Comparison of ENCODE assay signal across 1 cellular context in genomic region chr5:18252559-18252958, GRCh38.
TF ChIP-seq lines count a peak whose summit lies in the region.

No MANE protein-coding gene starts in this region.

TF ChIP-seq in K562, 482 proteins besides CTCF, POLR2A, EP300 and RAD21 (continued from another document):
- TF ChIP-seq, protein P1, sequence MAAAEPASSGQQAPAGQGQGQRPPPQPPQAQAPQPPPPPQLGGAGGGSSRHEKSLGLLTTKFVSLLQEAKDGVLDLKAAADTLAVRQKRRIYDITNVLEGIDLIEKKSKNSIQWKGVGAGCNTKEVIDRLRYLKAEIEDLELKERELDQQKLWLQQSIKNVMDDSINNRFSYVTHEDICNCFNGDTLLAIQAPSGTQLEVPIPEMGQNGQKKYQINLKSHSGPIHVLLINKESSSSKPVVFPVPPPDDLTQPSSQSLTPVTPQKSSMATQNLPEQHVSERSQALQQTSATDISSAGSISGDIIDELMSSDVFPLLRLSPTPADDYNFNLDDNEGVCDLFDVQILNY (CRISPR knock-in tag; IDR thresholded peaks at IDR 0.05) = no peak
- no peak for TF ChIP-seq SOX6 (IDR thresholded peaks at IDR 0.05)
- no peak for TF ChIP-seq KAT8 (IDR thresholded peaks at IDR 0.05; ENCODE audit: low read depth)
- TF ChIP-seq KLF10 (CRISPR knock-in tag; IDR thresholded peaks at IDR 0.05) = no peak
- TF ChIP-seq ZBTB43 (CRISPR knock-in tag; IDR thresholded peaks at IDR 0.05) = no peak
- no peak for TF ChIP-seq ZNF408 (CRISPR knock-in tag; IDR thresholded peaks at IDR 0.05; ENCODE audit: low read depth)
- TF ChIP-seq CXXC5 (CRISPR knock-in tag; IDR thresholded peaks at IDR 0.05) = no peak
- TF ChIP-seq HINFP (tag; conservative IDR thresholded peaks at IDR 0.05; ENCODE audit: low read depth) = no peak
- no peak for TF ChIP-seq NFE2L1 (tag; IDR thresholded peaks at IDR 0.05; ENCODE audit: borderline replicate concordance, low read depth)
- no peak for TF ChIP-seq CBX2 (IDR thresholded peaks at IDR 0.05; ENCODE audit: insufficient read depth, low read length, poor library complexity, severe bottlenecking)
- no peak for TF ChIP-seq SAFB2 (IDR thresholded peaks at IDR 0.05; ENCODE audit: borderline replicate concordance, low read depth, low read length, severe bottlenecking)
- peak; percentile 58 for TF ChIP-seq ZFP36 (IDR thresholded peaks at IDR 0.05; ENCODE audit: low read depth, low read length, partially characterized antibody)
TF ChIP-seq in K562: peak in this region for 2.
